ENCODE assay signal across 16 cellular contexts in the genomic region with DNA sequence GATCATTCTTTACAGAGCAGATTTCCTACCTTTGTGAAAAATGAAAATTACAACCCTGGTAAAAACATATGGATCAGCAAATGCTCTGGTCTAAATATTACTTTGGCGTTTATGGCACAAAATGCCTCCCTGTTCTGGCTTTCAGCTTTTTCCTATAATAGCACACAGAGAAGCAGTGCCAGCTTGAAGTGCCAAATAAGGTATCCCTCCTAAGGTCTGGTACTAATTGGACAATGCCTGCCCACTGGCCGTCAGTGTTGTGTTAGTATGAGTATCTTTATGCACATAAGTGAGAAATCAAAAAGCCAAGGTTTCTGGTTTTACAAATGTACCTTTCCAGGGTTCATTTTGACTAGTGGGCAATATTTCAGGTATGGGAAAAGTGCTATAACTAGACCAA.
DNase-seq lines count a peak whose midpoint lies in the region; ATAC-seq and TF ChIP-seq lines count a peak whose summit lies in the region.
"Had no signal": no experiment of that assay in that cellular context is flagged by ENCODE, and none has a peak within 500 bp of the region (broad histone marks: within the 10 kb centered on the region; RNA-seq: fewer than 3 reads in every experiment).

No MANE protein-coding gene starts in this region.

- H3K4me1 ChIP-seq in esophagus muscularis mucosa = peaks cover 0 to 13% (median 0%) of the 10 kb centered on the region in 4 donors
- H3K4me1 ChIP-seq in left ventricle myocardium inferior = no peaks in the 10 kb centered on the region
- H3K4me1 ChIP-seq: Caco-2 had no signal

- WGBS in esophagus muscularis mucosa = 66% methylated on average over 2 of the region's 2 CpGs

- no peaks in the 10 kb centered on the region for H3K9me3 Mint-ChIP-seq in nephron
- H3K9me3 Mint-ChIP-seq: GM23338 had no signal

- no peak overlapping the region for H3K4me3 Mint-ChIP-seq in nephron
- H3K4me3 Mint-ChIP-seq: CD4-positive, alpha-beta T cell; GM23338 had no signal

- TF ChIP-seq EP300 in esophagus muscularis mucosa (IDR thresholded peaks at IDR 0.05) = no peak

- H3K36me3 Mint-ChIP-seq in nephron (ENCODE audit: low read depth) = no peaks in the 10 kb centered on the region

- TF ChIP-seq POLR2A in esophagus muscularis mucosa (IDR thresholded peaks at IDR 0.05; ENCODE audit: low read depth) = no peak

- no peaks in the 10 kb centered on the region for H3K4me1 Mint-ChIP-seq in nephron
- H3K4me1 Mint-ChIP-seq: GM23338 had no signal

- H3K27me3 ChIP-seq in esophagus muscularis mucosa (no peaks in the 10 kb centered on the region), left ventricle myocardium inferior (ENCODE audit: low read depth) (no peaks in the 10 kb centered on the region)

- peak; percentile 97 for DNase-seq in cerebellar cortex (ENCODE audit: low spot score)
- no peak for DNase-seq in esophagus muscularis mucosa (ENCODE audit: extremely low spot score)
- DNase-seq in left ventricle myocardium inferior = no peak
- DNase-seq in NCI-H510A (lab: John Stamatoyannopoulos, UW) = no peak
- no peak for DNase-seq in central memory CD4-positive, alpha-beta T cell
- DNase-seq: ACHN; AML-193; Caco-2; CD4-positive, alpha-beta T cell; GDM1; HCEC 1CT; IMR-90 had no signal

- ATAC-seq in HG03354 (IDR thresholded peaks at IDR 0.05; ENCODE audit: poor library complexity, severe bottlenecking, unreplicated experiment) = no peak
- ATAC-seq: GM23338 had no signal

- H3K27me3 Mint-ChIP-seq in nephron (ENCODE audit: low read depth) = no peaks in the 10 kb centered on the region
- H3K27me3 Mint-ChIP-seq: CD4-positive, alpha-beta T cell had no signal

- no peak overlapping the region for H3K4me3 ChIP-seq in esophagus muscularis mucosa
- H3K4me3 ChIP-seq in left ventricle myocardium inferior = no peak overlapping the region
- H3K4me3 ChIP-seq: GM23338 had no signal

- H3K27ac ChIP-seq in esophagus muscularis mucosa (replicated peaks in 1 of 4) = peak overlapping the region; percentile 2 to 44 (median 40)
- peak overlapping the region; percentile 14 for H3K27ac ChIP-seq in left ventricle myocardium inferior (replicated peaks)
- H3K27ac ChIP-seq: C4-2B had no signal

- H3K9me3 ChIP-seq in esophagus muscularis mucosa (no peaks in the 10 kb centered on the region), left ventricle myocardium inferior (replicated peaks) (no peaks in the 10 kb centered on the region)
- H3K9me3 ChIP-seq: Caco-2 had no signal

- TF ChIP-seq CTCF in esophagus muscularis mucosa (IDR thresholded peaks at IDR 0.05) (no peak), left ventricle myocardium inferior (IDR thresholded peaks at IDR 0.05; ENCODE audit: borderline replicate concordance) (no peak), nephron (IDR thresholded peaks at IDR 0.05; ENCODE audit: unreplicated experiment in 3 of 3) (no peak)

- intact Hi-C loops in esophagus muscularis mucosa (cut with DNase I) = no loop called here
- intact Hi-C loops in left ventricle myocardium inferior (cut with micrococcal nuclease) = no loop called here

- H3K36me3 ChIP-seq in esophagus muscularis mucosa = no peaks in the 10 kb centered on the region
- H3K36me3 ChIP-seq in left ventricle myocardium inferior = no peaks in the 10 kb centered on the region

- H3K27ac Mint-ChIP-seq in nephron = peak overlapping the region in 2 of 3 experiments; percentile 87 to 98
- H3K27ac Mint-ChIP-seq: CD4-positive, alpha-beta T cell; GM23338 had no signal
